27 cellular contexts compared by ENCODE assay signal in the genomic region with DNA sequence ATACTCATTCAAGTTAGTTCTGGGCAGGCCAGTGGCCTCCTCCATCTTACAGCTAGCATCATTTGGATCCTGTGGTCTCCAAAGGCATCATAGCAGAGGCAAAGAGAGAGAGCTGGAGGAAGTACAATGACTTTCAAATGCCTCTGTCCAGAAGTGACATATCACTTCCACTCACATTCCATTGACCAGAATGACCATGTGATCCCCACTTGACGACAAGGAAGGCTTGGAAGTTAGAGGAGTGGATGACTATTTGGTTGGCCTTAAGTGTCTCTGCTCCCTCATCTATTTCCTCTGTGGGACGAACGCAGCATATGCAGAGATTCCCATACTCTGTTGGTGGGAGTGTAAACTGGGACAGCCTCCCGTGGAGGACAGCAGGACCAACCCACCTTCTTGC. TPM values are rescaled to one million over a fixed set of nuclear protein-coding genes. Genes with fewer than 3 reads are reported as not detected.
DNase-seq lines count a peak whose midpoint lies in the region; ATAC-seq, FAIRE-seq and TF ChIP-seq lines count a peak whose summit lies in the region.
"Had no signal": no experiment of that assay in that cellular context is flagged by ENCODE, and none has a peak within 500 bp of the region (broad histone marks: within the 10 kb centered on the region; RNA-seq: fewer than 3 reads in every experiment).

No MANE protein-coding gene starts in this region.

- DNase-seq in GM23248, result peak; percentile 53
- no peak for DNase-seq in PC-3
- no peak for DNase-seq in endothelial cell of umbilical vein (ENCODE audit: low read depth, low spot score)
- DNase-seq in gastrocnemius medialis, result no peak
- DNase-seq in small intestine, result no peak
- no peak for DNase-seq in NCI-H69 (lab: John Stamatoyannopoulos, UW)
- DNase-seq: activated CD4-positive, alpha-beta T cell treated with anti-CD3 and anti-CD28 coated beads, Interleukin-2, amount 50 U/mL, for 1 hour; activated effector memory CD4-positive, alpha-beta T cell treated with Interleukin-2 at 50 U/mL for 16 hours; activated naive CD8-positive, alpha-beta T cell treated with anti-CD3 and anti-CD28 coated beads, Interleukin-2, amount 50 U/mL, for 24 hours; AML-193; COR-L47; cortex of kidney; foreskin melanocyte; immature natural killer cell; mucosa of descending colon; NCI-H1048; stimulated activated CD4-positive, alpha-beta T cell treated with anti-CD3 and anti-CD28 coated beads, Interleukin-1b, Interleukin-23, amount 100 ng/mL, for 48 hours; T-helper 17 cell had no signal

- FAIRE-seq in endothelial cell of umbilical vein (lab: Jason Lieb, UNC) (peak; percentile 38), small intestine (lab: Jason Lieb, UNC) (no peak)
- FAIRE-seq: GM12892 had no signal

- TF ChIP-seq POLR2A in endothelial cell of umbilical vein (IDR thresholded peaks at IDR 0.05; ENCODE audit: low read depth, low read length) (no peak), gastrocnemius medialis (IDR thresholded peaks at IDR 0.05) (no peak)

- no peaks in the 10 kb centered on the region for H3K9me3 ChIP-seq in GM23248 (ENCODE audit: low read depth)
- H3K9me3 ChIP-seq in PC-3 (ENCODE audit: low read length), result no peaks in the 10 kb centered on the region
- H3K9me3 ChIP-seq in endothelial cell of umbilical vein (replicated peaks; ENCODE audit: control insufficient read depth, insufficient read depth, low read length), result no peaks in the 10 kb centered on the region
- no peaks in the 10 kb centered on the region for H3K9me3 ChIP-seq in gastrocnemius medialis
- H3K9me3 ChIP-seq in small intestine (ENCODE audit: control insufficient read depth, low read depth), result no peaks in the 10 kb centered on the region
- H3K9me3 ChIP-seq: mucosa of descending colon, prostate gland, thoracic aorta had no signal

- H2AFZ ChIP-seq in GM23248 (no peak overlapping the region), PC-3 (ENCODE audit: low read length) (no peak overlapping the region), endothelial cell of umbilical vein (ENCODE audit: low read depth, low read length) (no peak overlapping the region)
- H2AFZ ChIP-seq: hepatocyte had no signal

- TF ChIP-seq CTCF in PC-3 (conservative IDR thresholded peaks at IDR 0.05; ENCODE audit: low read depth, low read length) (no peak), endothelial cell of umbilical vein (IDR thresholded peaks at IDR 0.05; ENCODE audit: extremely low read depth in 1 of 2, insufficient read depth in 1 of 2, low read depth in 1 of 2, low read length in 2 of 2) (no peak), gastrocnemius medialis (IDR thresholded peaks at IDR 0.05 in 4 of 5, conservative IDR thresholded peaks at IDR 0.05 in 1 of 5) (no peak)

- H3K9me1 ChIP-seq in endothelial cell of umbilical vein (replicated peaks; ENCODE audit: control insufficient read depth, extremely low read depth, insufficient read depth, low read length), result no peaks in the 10 kb centered on the region

- H3K4me3 ChIP-seq in GM23248 (no peak overlapping the region), PC-3 (ENCODE audit: low read length) (no peak overlapping the region), endothelial cell of umbilical vein (replicated peaks in 1 of 3; ENCODE audit: insufficient read depth in 1 of 3, low read depth in 1 of 3, low read length in 3 of 3) (no peak overlapping the region), gastrocnemius medialis (no peak overlapping the region), small intestine (ENCODE audit: low read depth in 1 of 2, low read length in 2 of 2) (no peak overlapping the region)
- H3K4me3 ChIP-seq: hepatocyte, mucosa of descending colon, prostate gland, SK-N-MC, thoracic aorta had no signal

- H3K36me3 ChIP-seq in GM23248 (ENCODE audit: low read depth) (no peaks in the 10 kb centered on the region), PC-3 (ENCODE audit: low read depth, low read length) (no peaks in the 10 kb centered on the region), endothelial cell of umbilical vein (ENCODE audit: control insufficient read depth in 2 of 2, extremely low read depth in 1 of 2, insufficient read depth in 2 of 2, low read length in 2 of 2) (no peaks in the 10 kb centered on the region), gastrocnemius medialis (no peaks in the 10 kb centered on the region), small intestine (ENCODE audit: control insufficient read depth in 2 of 2, insufficient read depth in 2 of 2, low read length in 2 of 2) (no peaks in the 10 kb centered on the region)
- H3K36me3 ChIP-seq: prostate gland, thoracic aorta had no signal

- CTCF ChIA-PET in PC-3 (lab: Charles Lee), result no interaction called here
- CTCF ChIA-PET in endothelial cell of umbilical vein (lab: Charles Lee), result interaction anchor here (1.4 to 1.7 kb wide), 3 partner anchors 16 to 53 kb away, joined by 4 to 9 read pairs (median 5); no protein-coding TSS in a partner anchor

- no peaks in the 10 kb centered on the region for H3K27me3 ChIP-seq in GM23248 (replicated peaks; ENCODE audit: insufficient read depth)
- no peaks in the 10 kb centered on the region for H3K27me3 ChIP-seq in PC-3 (ENCODE audit: low read length)
- H3K27me3 ChIP-seq in endothelial cell of umbilical vein (ENCODE audit: control insufficient read depth in 2 of 2, insufficient read depth in 2 of 2, low read length in 2 of 2), result peaks cover 34 to 37% of the 10 kb centered on the region in 2 experiments
- no peaks in the 10 kb centered on the region for H3K27me3 ChIP-seq in gastrocnemius medialis
- no peaks in the 10 kb centered on the region for H3K27me3 ChIP-seq in small intestine (ENCODE audit: control insufficient read depth in 2 of 2, insufficient read depth in 2 of 2, low read length in 2 of 2)
- H3K27me3 ChIP-seq: hepatocyte had no signal

- H3K4me2 ChIP-seq in GM23248 (ENCODE audit: unreplicated experiment) (peak overlapping the region; percentile 22), PC-3 (ENCODE audit: low read length) (no peak overlapping the region), endothelial cell of umbilical vein (ENCODE audit: insufficient read depth, low read length) (no peak overlapping the region)
- H3K4me2 ChIP-seq: hepatocyte had no signal

- H3K4me1 ChIP-seq in GM23248 (ENCODE audit: insufficient read depth) (peaks cover 37% of the 10 kb centered on the region), PC-3 (ENCODE audit: insufficient read depth, low read length) (peaks cover 32% of the 10 kb centered on the region), endothelial cell of umbilical vein (ENCODE audit: control insufficient read depth, extremely low read depth, insufficient read depth, low read length) (peaks cover 11% of the 10 kb centered on the region), gastrocnemius medialis (peaks cover 22 to 34% of the 10 kb centered on the region in 2 donors), small intestine (ENCODE audit: control insufficient read depth in 2 of 2, insufficient read depth in 1 of 2, low read depth in 1 of 2, low read length in 1 of 2) (no peaks in the 10 kb centered on the region)
- H3K4me1 ChIP-seq: prostate gland had no signal

- POLR2A ChIA-PET in PC-3 (lab: Charles Lee; ENCODE audit: unreplicated experiment), result no interaction called here
- POLR2A ChIA-PET in endothelial cell of umbilical vein (lab: Charles Lee), result no interaction called here

- H3K79me2 ChIP-seq in GM23248 (ENCODE audit: insufficient read depth) (no peaks in the 10 kb centered on the region), PC-3 (ENCODE audit: low read length) (no peaks in the 10 kb centered on the region), endothelial cell of umbilical vein (ENCODE audit: control insufficient read depth, insufficient read depth, low read length) (no peaks in the 10 kb centered on the region)
- H3K79me2 ChIP-seq: hepatocyte had no signal

- peaks cover 18% of the 10 kb centered on the region for H3F3A ChIP-seq in GM23248 (ENCODE audit: insufficient read depth)
- H3F3A ChIP-seq in PC-3 (ENCODE audit: low read length, unreplicated experiment), result no peaks in the 10 kb centered on the region

- H3K27ac ChIP-seq in GM23248, result peak overlapping the region; percentile 85
- peak overlapping the region; percentile 72 for H3K27ac ChIP-seq in PC-3 (ENCODE audit: low read length)
- no peak overlapping the region for H3K27ac ChIP-seq in endothelial cell of umbilical vein (ENCODE audit: insufficient read depth, low read depth, low read length)
- peak overlapping the region; percentile 43 to 78 (median 64) for H3K27ac ChIP-seq in gastrocnemius medialis
- no peak overlapping the region for H3K27ac ChIP-seq in small intestine (ENCODE audit: low read depth in 1 of 2, low read length in 1 of 2)
- H3K27ac ChIP-seq: hepatocyte, prostate gland, SK-N-MC, thoracic aorta had no signal

- intact Hi-C loops in PC-3 (cut with micrococcal nuclease) (no loop called here), endothelial cell of umbilical vein (cut with micrococcal nuclease) (no loop called here), gastrocnemius medialis (cut with DNase I; ENCODE audit: low total_unique reads) (loop anchor here (5.0 kb wide), 1 partner anchor 1848 kb away; no protein-coding TSS in a partner anchor)

- in situ Hi-C loops in GM23248 (cut with MboI), result no loop called here
- in situ Hi-C loops in gastrocnemius medialis (cut with MboI; ENCODE audit: low sequenced_read_pairs in 4 of 4), result no loop called here

- peaks cover 5% of the 10 kb centered on the region; the same call in 1 of the 2 replicates for H3K9me2 ChIP-seq in GM23248 (ENCODE audit: insufficient read depth)
- H3K9me2 ChIP-seq in PC-3 (replicated peaks; ENCODE audit: low read length), result no peaks in the 10 kb centered on the region

- dilution Hi-C loops in endothelial cell of umbilical vein (cut with MboI; ENCODE audit: extremely low pct_ligation_motif_present, low sequenced_read_pairs), result no loop called here

- H3K9ac ChIP-seq in GM23248, result peak overlapping the region; percentile 43
- peak overlapping the region; percentile 11; the same call in 1 of the 2 replicates for H3K9ac ChIP-seq in PC-3 (ENCODE audit: low read length)
- H3K9ac ChIP-seq in endothelial cell of umbilical vein (replicated peaks; ENCODE audit: extremely low read depth, insufficient read depth, low read length), result no peak overlapping the region

- ATAC-seq in PC-3 (no peak), gastrocnemius medialis (no peak), HG02981 (IDR thresholded peaks at IDR 0.05; ENCODE audit: unreplicated experiment) (no peak)
- ATAC-seq: mucosa of descending colon; stimulated activated memory B cell treated with anti-CD40 and anti-IgM and Interleukin-4, amounts not matched to agents 10 μg/mL and 1 μg/mL and 100 μg/mL, for 72 hours had no signal

- WGBS in GM23248 (ENCODE audit: low coverage in 1 of 2, low lambda C conversion rate in 2 of 2, missing lambda C conversion rate in 2 of 2), 2 experiments, result 69 to 75% methylated on average over 4 of the region's 4 CpGs
- 74 to 83% (median 74%) methylated on average over 4 of the region's 4 CpGs for WGBS in small intestine, 3 donors

- BruUV-seq in PC-3 (replicated peaks; lab: Mats Ljungman, UMichigan) (no TSS peak), endothelial cell of umbilical vein (replicated peaks; lab: Mats Ljungman, UMichigan) (no TSS peak)

- H4K20me1 ChIP-seq in GM23248 (ENCODE audit: insufficient read depth) (no peaks in the 10 kb centered on the region), PC-3 (ENCODE audit: low read length) (no peaks in the 10 kb centered on the region), endothelial cell of umbilical vein (replicated peaks; ENCODE audit: control insufficient read depth, extremely low read depth, insufficient read depth, low read length) (no peaks in the 10 kb centered on the region)

RNA-seq across cellular contexts. Expression of a gene that starts 27.8 kb away (rescaled TPM):
- 4.7 and 8.1 TPM in 2 replicates for total RNA-seq in GM23248 (2014; rRNA removed; shearing (Covaris generic))
- 10.8 and 14.9 TPM in 2 replicates for polyA plus RNA-seq in GM23248 (2016; fragmentation: Nextera tagmentation; extraction: Ambion mirVana)
- total RNA-seq in PC-3 (2014; rRNA removed), result 201 and 270 TPM in 2 replicates
- total RNA-seq in endothelial cell of umbilical vein, result not detected in 2 replicates
- not detected in 2 replicates for polyA plus RNA-seq in endothelial cell of umbilical vein
- not detected in 2 replicates for polyA plus RNA-seq in endothelial cell of umbilical vein (2011; cell fraction: cytosol; rRNA removed)
- polyA plus RNA-seq in endothelial cell of umbilical vein (2011; cell fraction: nucleus; rRNA removed), result 0.20 TPM in 1 of 2 replicates, not detected in the other
- not detected in 2 replicates for polyA plus RNA-seq in endothelial cell of umbilical vein (2012)
- not detected in 2 replicates for polyA minus RNA-seq in endothelial cell of umbilical vein
- polyA minus RNA-seq in endothelial cell of umbilical vein (2011; cell fraction: cytosol; rRNA and poly(A)+ RNA removed), result not detected
- polyA minus RNA-seq in endothelial cell of umbilical vein (2011; cell fraction: nucleus; rRNA and poly(A)+ RNA removed), result not detected in 2 replicates
- total RNA-seq in gastrocnemius medialis, result 1 to 10 TPM; 6.5 to 8.7 (median 7.2) TPM
- polyA plus RNA-seq in small intestine, result 10 to 100 TPM; 13.2 to 18.9 (median 18.8) TPM
- total RNA-seq: neural crest cell, skeletal muscle tissue, T-helper 17 cell had no signal
- polyA plus RNA-seq: immature natural killer cell had no signal

RNA-seq across cellular contexts. Expression of a gene that starts 45.3 kb away (rescaled TPM):
- total RNA-seq in GM23248 (2014; rRNA removed; shearing (Covaris generic)), result 1,362 and 1,653 TPM in 2 replicates
- polyA plus RNA-seq in GM23248 (2016; fragmentation: Nextera tagmentation; extraction: Ambion mirVana), result 344 and 350 TPM in 2 replicates
- total RNA-seq in PC-3 (2014; rRNA removed), result 45.0 and 53.4 TPM in 2 replicates
- not detected in 2 replicates for total RNA-seq in endothelial cell of umbilical vein
- 0.03 TPM in 1 of 2 replicates, not detected in the other for polyA plus RNA-seq in endothelial cell of umbilical vein
- polyA plus RNA-seq in endothelial cell of umbilical vein (2011; cell fraction: cytosol; rRNA removed), result not detected in 2 replicates
- polyA plus RNA-seq in endothelial cell of umbilical vein (2011; cell fraction: nucleus; rRNA removed), result 0.04 and 0.10 TPM in 2 replicates
- not detected in 2 replicates for polyA plus RNA-seq in endothelial cell of umbilical vein (2012)
- polyA minus RNA-seq in endothelial cell of umbilical vein, result not detected in 2 replicates
- polyA minus RNA-seq in endothelial cell of umbilical vein (2011; cell fraction: cytosol; rRNA and poly(A)+ RNA removed), result not detected
- not detected in 2 replicates for polyA minus RNA-seq in endothelial cell of umbilical vein (2011; cell fraction: nucleus; rRNA and poly(A)+ RNA removed)
- 100 to 1,000 TPM in 2 of 4 donors, 10 to 100 TPM in 2; 45.3 to 150 (median 108) TPM for total RNA-seq in gastrocnemius medialis
- 10 to 100 TPM in 1 of 3 donors, 1 to 10 TPM in 1, under 1 TPM in 1; 0.89 to 50.2 (median 3.2) TPM for polyA plus RNA-seq in small intestine

Comparison
In these comparisons a context has a peak if more than half of its experiments do, and no peak if none do; other contexts are left out.
1. H3K27ac ChIP-seq: peak in GM23248 (single experiment), PC-3 (single experiment) and gastrocnemius medialis (4 of 4); none in endothelial cell of umbilical vein (single experiment) and small intestine (0 of 2).
2. RNA of a gene that starts 27.8 kb away (total RNA-seq): 201 to 270 TPM in PC-3; 4.7 to 8.1 TPM in GM23248, 6.5 to 8.7 TPM in gastrocnemius medialis and not detected in endothelial cell of umbilical vein; every median in the first group is over 10 times any median in the second.
3. RNA of a gene that starts 45.3 kb away (total RNA-seq): 1,362 to 1,653 TPM in GM23248, 45.3 to 150 TPM in gastrocnemius medialis and 45.0 to 53.4 TPM in PC-3; not detected in endothelial cell of umbilical vein; every median in the first group is over 10 times any median in the second.